ENCODE assay signal across 8 cellular contexts in the genomic region with DNA sequence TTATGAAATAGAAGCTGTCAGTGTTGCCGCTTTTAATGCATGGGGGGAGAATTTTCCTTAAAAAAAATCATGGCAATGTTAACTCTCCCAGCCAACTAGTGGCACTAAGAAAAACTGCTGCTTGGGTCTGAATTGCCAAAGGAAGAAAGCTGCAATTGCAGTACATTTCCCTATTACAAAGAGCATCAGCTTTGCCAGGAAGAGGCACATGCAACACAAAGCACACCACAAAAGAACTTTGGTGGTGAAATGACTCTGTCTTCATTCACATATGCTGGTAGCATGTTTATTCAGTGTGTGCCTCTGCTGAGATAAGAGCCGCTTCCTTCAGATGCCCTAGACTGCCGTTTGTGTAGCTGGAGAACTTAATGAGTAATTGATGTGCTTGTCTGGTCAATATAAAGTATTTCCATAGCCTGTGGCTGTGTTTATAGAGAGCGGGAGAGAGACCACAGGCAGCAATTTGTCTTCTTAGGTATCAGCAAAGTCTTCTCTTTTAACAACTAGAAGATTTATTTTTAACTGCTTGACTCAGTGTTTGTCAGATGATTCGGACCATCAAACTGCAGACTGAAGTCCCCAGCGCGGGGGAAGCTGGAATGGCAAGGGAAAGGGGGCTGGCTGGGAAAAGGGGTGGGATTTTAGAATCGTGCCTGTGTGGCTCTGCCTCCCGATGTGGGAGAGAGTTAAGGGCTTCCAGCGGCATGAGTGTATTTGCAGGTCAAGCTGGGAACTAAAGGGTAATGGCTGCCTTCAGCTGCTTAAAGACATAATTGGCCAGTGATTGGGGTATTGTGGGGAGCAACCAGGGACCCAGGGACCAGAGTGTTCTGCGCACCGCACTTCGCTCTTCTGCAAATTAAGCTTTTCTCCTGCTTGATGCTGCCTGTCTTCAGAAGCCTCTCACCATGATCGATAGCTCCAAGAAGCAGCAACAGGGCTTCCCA.
DNase-seq lines count a peak whose midpoint lies in the region; ATAC-seq, FAIRE-seq and TF ChIP-seq lines count a peak whose summit lies in the region.

No MANE protein-coding gene starts in this region.

- H3K27me3 Mint-ChIP-seq in GM23338 (ENCODE audit: insufficient read depth, low read depth, poor library complexity) (peaks cover 2% of the 10 kb centered on the region), neural crest cell (ENCODE audit: low read depth) (no peaks in the 10 kb centered on the region)

- TF ChIP-seq EP300 in A549 (IDR thresholded peaks at IDR 0.05), result no peak

- no peaks in the 10 kb centered on the region for H3K27me3 ChIP-seq in GM23338 (ENCODE audit: insufficient read depth)

- no peak for FAIRE-seq in A549 (lab: Jason Lieb, UNC)

- H3K9me3 Mint-ChIP-seq in GM23338 (no peaks in the 10 kb centered on the region), neural crest cell (no peaks in the 10 kb centered on the region)

- 0 out of 2 replicates have a peak, but pooled peaks cover 4% of the 10 kb centered on the region for H3K79me2 ChIP-seq in GM23338 (replicated peaks; ENCODE audit: insufficient read depth)

- POLR2A ChIA-PET in A549 (lab: Yijun Ruan, JAX), result interaction anchor here (0.8 kb wide), 1 partner anchor 93 kb away, joined by 3 read pairs; no protein-coding TSS in a partner anchor

- H3K4me3 ChIP-seq in A549 (no peak overlapping the region), GM23338 (peak overlapping the region; percentile 34), fibroblast of pulmonary artery (replicated peaks; ENCODE audit: low read depth, low read length) (peak overlapping the region; percentile 45)

- H3F3A ChIP-seq in GM23338 (replicated peaks; ENCODE audit: low read depth), result no peaks in the 10 kb centered on the region

- ATAC-seq in A549 (peak; percentile 69 to 70; a peak in 4 of 6 replicates), GM23338 (peak; percentile 88), HG02610 (IDR thresholded peaks at IDR 0.05; ENCODE audit: unreplicated experiment) (no peak), GM21447 (IDR thresholded peaks at IDR 0.05; ENCODE audit: unreplicated experiment) (no peak), GM18519 (IDR thresholded peaks at IDR 0.05; ENCODE audit: low FRiP score, unreplicated experiment) (no peak)

- TF ChIP-seq CTCF in A549 (IDR thresholded peaks at IDR 0.05) (peak; percentile 42; the same call in 2 of the 3 replicates), GM23338 (conservative IDR thresholded peaks at IDR 0.05; ENCODE audit: low read depth in 2 of 2) (peak in 1 of 2 experiments; percentile 62; a peak in 3 of 4 replicates), fibroblast of pulmonary artery (IDR thresholded peaks at IDR 0.05; ENCODE audit: low read length, missing control alignments) (peak; percentile 72), neural crest cell (conservative IDR thresholded peaks at IDR 0.05) (peak; percentile 59)

- TF ChIP-seq RAD21 in A549 (conservative IDR thresholded peaks at IDR 0.05 in 1 of 2, IDR thresholded peaks at IDR 0.05 in 1 of 2), result peak in 1 of 2 experiments; percentile 17; a peak in 2 of 5 replicates

- H3K4me2 ChIP-seq in A549 (peak overlapping the region; percentile 70), GM23338 (peak overlapping the region; percentile 59)

- no peaks in the 10 kb centered on the region for H3K36me3 ChIP-seq in GM23338 (ENCODE audit: insufficient read depth)

- no peaks in the 10 kb centered on the region for H3K9me2 ChIP-seq in GM23338 (ENCODE audit: insufficient read depth)

- H3K27ac ChIP-seq in A549 (peak overlapping the region; percentile 44 to 68), GM23338 (ENCODE audit: low read depth) (peak overlapping the region; percentile 41; the same call in 1 of the 2 replicates)

- WGBS in A549 (ENCODE audit: missing lambda C conversion rate), result 55% methylated on average over 14 of the region's 14 CpGs

- no peaks in the 10 kb centered on the region for H3K36me3 Mint-ChIP-seq in GM23338 (ENCODE audit: low read depth)
- no peaks in the 10 kb centered on the region for H3K36me3 Mint-ChIP-seq in neural crest cell (ENCODE audit: low read depth)

- peaks cover 49% of the 10 kb centered on the region for H3K4me1 ChIP-seq in A549
- peaks cover 27% of the 10 kb centered on the region for H3K4me1 ChIP-seq in GM23338 (ENCODE audit: insufficient read depth)

- peak in 1 of 2 experiments; percentile 50 for DNase-seq in A549 (ENCODE audit: low read depth in 1 of 2, low spot score in 1 of 2)
- peak; percentile 71 for DNase-seq in GM23338 (ENCODE audit: low spot score)
- peak; percentile 22 for DNase-seq in SK-N-DZ (ENCODE audit: low spot score)
- DNase-seq in fibroblast of pulmonary artery (ENCODE audit: low read depth), result peak; percentile 84
- peak; percentile 13 for DNase-seq in neural crest cell (ENCODE audit: low read depth, low spot score)

- no peak for TF ChIP-seq POLR2A in A549 (IDR thresholded peaks at IDR 0.05; ENCODE audit: low read length)

- H3K4me1 Mint-ChIP-seq in GM23338, result peaks cover 23% of the 10 kb centered on the region
- H3K4me1 Mint-ChIP-seq in neural crest cell, result peaks cover 40% of the 10 kb centered on the region

- CTCF ChIA-PET in A549 (lab: Yijun Ruan, JAX), result interaction anchor here (0.8 to 2.2 kb wide), 15 partner anchors 8 to 268 kb away, joined by 3 to 9 read pairs (median 3); a partner anchor contains a TSS

- no peak overlapping the region for H2AFZ ChIP-seq in GM23338

- peak overlapping the region; percentile 55 for H3K4me3 Mint-ChIP-seq in GM23338
- H3K4me3 Mint-ChIP-seq in neural crest cell, result peak overlapping the region; percentile 44

- H3K9me3 ChIP-seq in A549, result no peaks in the 10 kb centered on the region

- no peaks in the 10 kb centered on the region for H4K20me1 ChIP-seq in GM23338 (replicated peaks; ENCODE audit: insufficient read depth)

- H3K27ac Mint-ChIP-seq in GM23338, result peak overlapping the region; percentile 6
- H3K27ac Mint-ChIP-seq in neural crest cell (ENCODE audit: unreplicated experiment), result no peak overlapping the region

TF ChIP-seq in A549, 52 proteins besides CTCF, POLR2A, EP300 and RAD21:
- TF ChIP-seq SREBF2 (IDR thresholded peaks at IDR 0.05) (no peak), HOXB5 (CRISPR knock-in tag; IDR thresholded peaks at IDR 0.05) (no peak), RARB (CRISPR knock-in tag; IDR thresholded peaks at IDR 0.05) (no peak), CEBPB (IDR thresholded peaks at IDR 0.05) (0 out of 4 replicates have a peak, but pooled peaks of 1 of the 2 experiments have one; percentile 4), NPAS2 (CRISPR knock-in tag; IDR thresholded peaks at IDR 0.05; ENCODE audit: borderline replicate concordance) (no peak), MAFK (IDR thresholded peaks at IDR 0.05; ENCODE audit: partially characterized antibody) (peak; percentile 12), ZC3H11A (IDR thresholded peaks at IDR 0.05) (no peak)

TF ChIP-seq in GM23338, 12 proteins besides CTCF, POLR2A, EP300 and RAD21 (continues in another document):
- TF ChIP-seq POLR2AphosphoS5 (IDR thresholded peaks at IDR 0.05; ENCODE audit: low read depth), result no peak
- TF ChIP-seq ZNF331 (CRISPR knock-in tag; IDR thresholded peaks at IDR 0.05; ENCODE audit: low read depth), result no peak
- TF ChIP-seq ZNF114 (CRISPR knock-in tag; IDR thresholded peaks at IDR 0.05), result no peak
- no peak for TF ChIP-seq CREB1 (CRISPR knock-in tag; IDR thresholded peaks at IDR 0.05; ENCODE audit: low read depth)
- TF ChIP-seq, protein P1, sequence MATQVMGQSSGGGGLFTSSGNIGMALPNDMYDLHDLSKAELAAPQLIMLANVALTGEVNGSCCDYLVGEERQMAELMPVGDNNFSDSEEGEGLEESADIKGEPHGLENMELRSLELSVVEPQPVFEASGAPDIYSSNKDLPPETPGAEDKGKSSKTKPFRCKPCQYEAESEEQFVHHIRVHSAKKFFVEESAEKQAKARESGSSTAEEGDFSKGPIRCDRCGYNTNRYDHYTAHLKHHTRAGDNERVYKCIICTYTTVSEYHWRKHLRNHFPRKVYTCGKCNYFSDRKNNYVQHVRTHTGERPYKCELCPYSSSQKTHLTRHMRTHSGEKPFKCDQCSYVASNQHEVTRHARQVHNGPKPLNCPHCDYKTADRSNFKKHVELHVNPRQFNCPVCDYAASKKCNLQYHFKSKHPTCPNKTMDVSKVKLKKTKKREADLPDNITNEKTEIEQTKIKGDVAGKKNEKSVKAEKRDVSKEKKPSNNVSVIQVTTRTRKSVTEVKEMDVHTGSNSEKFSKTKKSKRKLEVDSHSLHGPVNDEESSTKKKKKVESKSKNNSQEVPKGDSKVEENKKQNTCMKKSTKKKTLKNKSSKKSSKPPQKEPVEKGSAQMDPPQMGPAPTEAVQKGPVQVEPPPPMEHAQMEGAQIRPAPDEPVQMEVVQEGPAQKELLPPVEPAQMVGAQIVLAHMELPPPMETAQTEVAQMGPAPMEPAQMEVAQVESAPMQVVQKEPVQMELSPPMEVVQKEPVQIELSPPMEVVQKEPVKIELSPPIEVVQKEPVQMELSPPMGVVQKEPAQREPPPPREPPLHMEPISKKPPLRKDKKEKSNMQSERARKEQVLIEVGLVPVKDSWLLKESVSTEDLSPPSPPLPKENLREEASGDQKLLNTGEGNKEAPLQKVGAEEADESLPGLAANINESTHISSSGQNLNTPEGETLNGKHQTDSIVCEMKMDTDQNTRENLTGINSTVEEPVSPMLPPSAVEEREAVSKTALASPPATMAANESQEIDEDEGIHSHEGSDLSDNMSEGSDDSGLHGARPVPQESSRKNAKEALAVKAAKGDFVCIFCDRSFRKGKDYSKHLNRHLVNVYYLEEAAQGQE (IDR thresholded peaks at IDR 0.05; ENCODE audit: unreplicated experiment), result no peak
- TF ChIP-seq EZH2 (IDR thresholded peaks at IDR 0.05; ENCODE audit: low read depth, unreplicated experiment), result no peak
- TF ChIP-seq, protein P2, sequence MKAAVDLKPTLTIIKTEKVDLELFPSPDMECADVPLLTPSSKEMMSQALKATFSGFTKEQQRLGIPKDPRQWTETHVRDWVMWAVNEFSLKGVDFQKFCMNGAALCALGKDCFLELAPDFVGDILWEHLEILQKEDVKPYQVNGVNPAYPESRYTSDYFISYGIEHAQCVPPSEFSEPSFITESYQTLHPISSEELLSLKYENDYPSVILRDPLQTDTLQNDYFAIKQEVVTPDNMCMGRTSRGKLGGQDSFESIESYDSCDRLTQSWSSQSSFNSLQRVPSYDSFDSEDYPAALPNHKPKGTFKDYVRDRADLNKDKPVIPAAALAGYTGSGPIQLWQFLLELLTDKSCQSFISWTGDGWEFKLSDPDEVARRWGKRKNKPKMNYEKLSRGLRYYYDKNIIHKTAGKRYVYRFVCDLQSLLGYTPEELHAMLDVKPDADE (IDR thresholded peaks at IDR 0.05), result no peak
- no peak for TF ChIP-seq STAT1 (IDR thresholded peaks at IDR 0.05; ENCODE audit: unreplicated experiment)
- TF ChIP-seq EZH2phosphoT487 (IDR thresholded peaks at IDR 0.05; ENCODE audit: unreplicated experiment), result no peak
- no peak for TF ChIP-seq JUNB (IDR thresholded peaks at IDR 0.05; ENCODE audit: unreplicated experiment)

Comparison
In these comparisons a context has a peak if more than half of its experiments do, and no peak if none do; other contexts are left out.
1. ATAC-seq: peak in A549 (2 of 2) and GM23338 (single experiment); none in HG02610 (single experiment), GM21447 (single experiment) and GM18519 (single experiment).